24 cellular contexts compared by ENCODE assay signal in the genomic region with DNA sequence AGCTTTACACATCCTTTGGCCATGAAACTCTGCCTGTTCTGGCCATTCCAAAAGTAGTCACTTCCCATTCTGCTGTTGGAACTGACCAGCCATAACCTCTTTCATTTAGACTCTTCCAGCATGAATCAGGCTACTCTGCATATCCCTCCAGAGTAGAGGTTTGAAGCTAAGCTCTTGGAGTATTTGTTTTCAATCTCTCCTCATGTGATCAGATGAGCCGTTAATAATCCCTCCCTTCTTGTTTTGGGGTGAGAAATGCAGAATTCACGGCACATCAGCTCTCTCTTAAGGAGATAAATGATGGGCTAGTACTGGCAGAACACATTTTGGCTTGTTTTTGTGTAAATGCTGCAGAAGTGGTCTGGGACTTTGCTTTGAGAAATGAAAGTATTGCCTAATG.
"Had no signal": no experiment of that assay in that cellular context is flagged by ENCODE, and none has a peak within 500 bp of the region (broad histone marks: within the 10 kb centered on the region; RNA-seq: fewer than 3 reads in every experiment).

No MANE protein-coding gene starts in this region.

- H3K4me2 ChIP-seq: hepatocyte, SK-N-SH had no signal

- H3K9ac ChIP-seq: SK-N-SH had no signal

- H3K36me3 Mint-ChIP-seq: activated naive CD4-positive, alpha-beta T cell treated with anti-CD3 and anti-CD28 coated beads, Interleukin-2, amount 50 U/mL, for 72 hours had no signal

- FAIRE-seq: astrocyte, colon, endothelial cell of umbilical vein had no signal

- H3K4me3 ChIP-seq: breast epithelium, hepatocyte, mucosa of descending colon, thyroid gland had no signal

- H3K27ac Mint-ChIP-seq: activated CD8-positive, alpha-beta T cell treated with anti-CD3 and anti-CD28 coated beads, Interleukin-2, amount 10 ng/mL, durations not matched to agents 7 days and 5 days; activated naive CD4-positive, alpha-beta T cell treated with anti-CD3 and anti-CD28 coated beads, Interleukin-2, amount 50 U/mL, for 72 hours; immature natural killer cell; nephron progenitor cell; stimulated activated naive CD8-positive, alpha-beta T cell treated with anti-CD3 and anti-CD28 coated beads, Interleukin-15, Interleukin-2, amounts not matched to agents 100 ng/mL and 50 ng/mL, for 24 hours had no signal

- H3K9me3 Mint-ChIP-seq: central memory CD8-positive, alpha-beta T cell; nephron progenitor cell had no signal

- H3K9me2 ChIP-seq: SK-N-SH had no signal

- H3K4me3 Mint-ChIP-seq: activated CD8-positive, alpha-beta T cell treated with anti-CD3 and anti-CD28 coated beads, Interleukin-2, amount 10 ng/mL, durations not matched to agents 7 days and 5 days; central memory CD8-positive, alpha-beta T cell; immature natural killer cell; nephron progenitor cell; stimulated activated naive CD8-positive, alpha-beta T cell treated with anti-CD3 and anti-CD28 coated beads, Interleukin-15, Interleukin-2, amounts not matched to agents 100 ng/mL and 50 ng/mL, for 24 hours had no signal

- H3K27ac ChIP-seq: breast epithelium, hepatocyte, thyroid gland, WERI-Rb-1 had no signal

- H3K4me1 ChIP-seq: breast epithelium, thyroid gland had no signal

- H3K27me3 ChIP-seq: breast epithelium, hepatocyte, thyroid gland had no signal

- H3K79me2 ChIP-seq: hepatocyte had no signal

- DNase-seq: activated CD4-positive, alpha-beta T cell treated with anti-CD3 and anti-CD28 coated beads for 1 hour; activated CD4-positive, alpha-beta T cell treated with anti-CD3 and anti-CD28 coated beads, Interleukin-2, amount 50 U/mL, for 1 hour; activated CD8-positive, alpha-beta T cell treated with anti-CD3 and anti-CD28 coated beads, Interleukin-2, amount 10 ng/mL, durations not matched to agents 7 days and 5 days; activated T-cell treated with anti-CD3 and anti-CD28 coated beads, Interleukin-2, amount 50 U/mL, for 1 hour; effector memory CD4-positive, alpha-beta T cell; immature natural killer cell; mesendoderm; mucosa of descending colon; nephron progenitor cell; occipital lobe; retina; SK-N-SH; stimulated activated CD4-positive, alpha-beta T cell treated with anti-CD3 and anti-CD28 coated beads, Interleukin-12 subunit alpha, Interleukin-12 subunit beta, amount 100 ng/mL, for 4 hours; substantia nigra; thyroid gland; WERI-Rb-1 had no signal

- H3K27me3 Mint-ChIP-seq: central memory CD8-positive, alpha-beta T cell; stimulated activated naive CD8-positive, alpha-beta T cell treated with anti-CD3 and anti-CD28 coated beads, Interleukin-15, Interleukin-2, amounts not matched to agents 100 ng/mL and 50 ng/mL, for 24 hours had no signal

- H3K4me1 Mint-ChIP-seq: central memory CD8-positive, alpha-beta T cell; immature natural killer cell; nephron progenitor cell had no signal

- H2AFZ ChIP-seq: hepatocyte had no signal

- H3K36me3 ChIP-seq: breast epithelium, thyroid gland, WERI-Rb-1 had no signal

- H3K9me3 ChIP-seq: breast epithelium, SK-N-SH, thyroid gland had no signal
